In the genomic region with DNA sequence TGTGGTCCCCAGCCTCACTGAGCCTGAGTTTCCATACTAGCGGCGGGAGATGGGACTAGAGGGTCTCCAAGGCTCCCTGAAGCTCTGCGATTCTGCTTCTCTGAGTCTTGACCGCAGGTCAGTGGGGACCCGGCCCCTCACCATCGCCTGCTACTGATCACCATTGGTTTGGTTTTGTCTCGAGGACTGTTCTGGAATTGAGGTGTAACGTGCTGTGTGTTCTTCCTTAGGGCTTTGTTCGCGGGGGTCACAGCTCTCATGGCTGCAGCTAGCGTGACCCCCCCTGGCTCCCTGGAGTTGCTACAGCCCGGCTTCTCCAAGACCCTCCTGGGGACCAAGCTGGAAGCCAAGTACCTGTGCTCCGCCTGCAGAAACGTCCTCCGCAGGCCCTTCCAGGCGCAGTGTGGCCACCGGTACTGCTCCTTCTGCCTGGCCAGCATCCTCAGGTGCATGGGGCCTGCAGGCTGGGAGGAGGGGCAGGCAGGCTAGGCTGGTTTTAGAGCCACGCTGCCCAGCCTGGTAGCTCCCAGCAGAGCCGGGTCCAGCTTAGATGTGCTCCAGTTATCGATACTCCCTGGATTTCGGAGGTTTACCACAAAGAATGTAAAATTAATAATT, we compare ENCODE assay signal across 15 cellular contexts. TPM values are rescaled to one million over a fixed set of nuclear protein-coding genes. Genes with fewer than 3 reads are reported as not detected.
"Had no signal": no experiment of that assay in that cellular context is flagged by ENCODE, and none has a peak within 500 bp of the region (broad histone marks: within the 10 kb centered on the region; RNA-seq: fewer than 3 reads in every experiment).

No MANE protein-coding gene starts in this region.

- ATAC-seq: activated naive CD4-positive, alpha-beta T cell treated with anti-CD3 and anti-CD28 coated beads, Interleukin-2, amount 50 U/mL, for 72 hours; esophagus mucosa had no signal

- H3K27ac ChIP-seq: brain microvascular endothelial cell, parathyroid adenoma, right atrium auricular region, tibial nerve had no signal

- DNase-seq: activated CD4-positive, alpha-beta T cell treated with anti-CD3 and anti-CD28 coated beads for 4 hours; activated effector memory CD4-positive, alpha-beta T cell treated with anti-CD3 and anti-CD28 coated beads, Interleukin-2, amount 50 U/mL, for 16 hours; activated T-cell treated with anti-CD3 and anti-CD28 coated beads for 4 hours; brain microvascular endothelial cell; hippocampal formation; kidney glomerular epithelial cell; T-helper 9 cell had no signal

- H3K9me3 ChIP-seq: right atrium auricular region, tibial nerve had no signal

- H3K4me3 ChIP-seq: right atrium auricular region, skin epidermis, tibial nerve had no signal

- H3K9me3 Mint-ChIP-seq: activated naive CD4-positive, alpha-beta T cell treated with anti-CD3 and anti-CD28 coated beads, Interleukin-2, amount 50 U/mL, for 72 hours had no signal

- H3K27me3 ChIP-seq: brain microvascular endothelial cell, right atrium auricular region, tibial nerve had no signal

- FAIRE-seq: endometrium had no signal

RNA-seq across cellular contexts. Expression of a gene that starts 46.5 kb away (rescaled TPM):
- total RNA-seq: esophagus mucosa, glomerular endothelial cell, right atrium auricular region had no signal
